In genomic region chr6:166736606-166737005, GRCh38 we compare ENCODE assay signal across 14 cellular contexts.
DNase-seq lines count a peak whose midpoint lies in the region; TF ChIP-seq lines count a peak whose summit lies in the region.
"Had no signal": no experiment of that assay in that cellular context is flagged by ENCODE, and none has a peak within 500 bp of the region (broad histone marks: within the 10 kb centered on the region; RNA-seq: fewer than 3 reads in every experiment).

No MANE protein-coding gene starts in this region.

- H3K36me3 ChIP-seq in endodermal cell (ENCODE audit: control insufficient read depth, insufficient read depth, low read length) (no peaks in the 10 kb centered on the region), mesodermal cell (ENCODE audit: control insufficient read depth, insufficient read depth, low read length) (no peaks in the 10 kb centered on the region), tibial nerve (no peaks in the 10 kb centered on the region)
- H3K36me3 ChIP-seq: cardiac muscle cell, sigmoid colon had no signal

- no peaks in the 10 kb centered on the region for H3K36me3 Mint-ChIP-seq in endodermal cell (ENCODE audit: low read depth)
- H3K36me3 Mint-ChIP-seq: mesothelial cell of epicardium, type B pancreatic cell had no signal

- no peak overlapping the region for H3K9ac ChIP-seq in endodermal cell (ENCODE audit: extremely low read depth, low read length, poor library complexity, severe bottlenecking)

- H3K4me1 ChIP-seq in endodermal cell (ENCODE audit: control insufficient read depth, insufficient read depth, low read length) (no peaks in the 10 kb centered on the region), mesodermal cell (ENCODE audit: control insufficient read depth, insufficient read depth, low read length, poor library complexity, severe bottlenecking) (peaks cover 12% of the 10 kb centered on the region), tibial nerve (no peaks in the 10 kb centered on the region)

- H3K27me3 ChIP-seq in endodermal cell (ENCODE audit: control insufficient read depth, insufficient read depth, low read length, poor library complexity, severe bottlenecking) (no peaks in the 10 kb centered on the region), tibial nerve (no peaks in the 10 kb centered on the region)
- H3K27me3 ChIP-seq: cardiac muscle cell, sigmoid colon had no signal

- no peak for TF ChIP-seq EP300 in tibial nerve (IDR thresholded peaks at IDR 0.05)

- no peak for TF ChIP-seq POLR2A in tibial nerve (IDR thresholded peaks at IDR 0.05)

- H3K4me1 Mint-ChIP-seq in endodermal cell: peaks cover 8% of the 10 kb centered on the region

- 50 to 75% methylated on average over 1 to 6 of the region's 6 CpGs for WGBS in endodermal cell (ENCODE audit: insufficient coverage in 1 of 2, insufficient read length in 1 of 2), 2 experiments
- 60% methylated on average over 1 to 3 of the region's 6 CpGs for WGBS in mesodermal cell (ENCODE audit: insufficient coverage in 2 of 2), 2 experiments
- 49 to 51% methylated on average over 6 of the region's 6 CpGs for whole genome bisulfite sequencing in tibial nerve, 2 donors

- H3K9me3 ChIP-seq in endodermal cell (ENCODE audit: control insufficient read depth, low read length) (no peaks in the 10 kb centered on the region), mesodermal cell (ENCODE audit: control insufficient read depth, low read length) (no peaks in the 10 kb centered on the region), tibial nerve (no peaks in the 10 kb centered on the region)
- H3K9me3 ChIP-seq: sigmoid colon had no signal

- H3K9me3 Mint-ChIP-seq in endodermal cell: peaks cover 10% of the 10 kb centered on the region
- H3K9me3 Mint-ChIP-seq: mesothelial cell of epicardium, type B pancreatic cell had no signal

- H3K27me3 Mint-ChIP-seq in endodermal cell (ENCODE audit: insufficient read depth): no peaks in the 10 kb centered on the region

- H3K27ac ChIP-seq in endodermal cell (ENCODE audit: low read depth, low read length) (no peak overlapping the region), mesodermal cell (ENCODE audit: low read depth, low read length, severe bottlenecking) (peak overlapping the region; percentile 42), tibial nerve (no peak overlapping the region)
- H3K27ac ChIP-seq: cardiac muscle cell, HL-60, sigmoid colon had no signal

- no peak overlapping the region for H3K27ac Mint-ChIP-seq in endodermal cell
- H3K27ac Mint-ChIP-seq: mesothelial cell of epicardium, type B pancreatic cell had no signal

- TF ChIP-seq CTCF in endodermal cell (conservative IDR thresholded peaks at IDR 0.05) (no peak), tibial nerve (IDR thresholded peaks at IDR 0.05) (no peak)

- H3K4me3 Mint-ChIP-seq in endodermal cell: no peak overlapping the region
- H3K4me3 Mint-ChIP-seq: mesothelial cell of epicardium, type B pancreatic cell had no signal

- H3K4me3 ChIP-seq in endodermal cell (ENCODE audit: low read length): no peak overlapping the region
- no peak overlapping the region for H3K4me3 ChIP-seq in mesodermal cell (ENCODE audit: extremely low read depth, insufficient read depth, low read length, poor library complexity, severe bottlenecking)
- no peak overlapping the region for H3K4me3 ChIP-seq in tibial nerve
- H3K4me3 ChIP-seq: cardiac muscle cell, GM12878, sigmoid colon had no signal

- DNase-seq in Daoy (ENCODE audit: low read depth): peak; percentile 84
- DNase-seq in NCI-H460 (ENCODE audit: extremely low read depth, low read depth): peak; percentile 23
- DNase-seq in endodermal cell: peak; percentile 44
- DNase-seq in stimulated activated CD4-positive, alpha-beta T cell treated with anti-CD3 and anti-CD28 coated beads, Interleukin-12 subunit alpha, Interleukin-12 subunit beta, amount 100 ng/mL, for 4 hours: no peak
- no peak for DNase-seq in NCI-H82 (lab: John Stamatoyannopoulos, UW)
- no peak for DNase-seq in tibial nerve (ENCODE audit: low spot score in 2 of 2)
- no peak for DNase-seq in nucleus accumbens (lab: John Stamatoyannopoulos, UW)
- DNase-seq: sigmoid colon had no signal

Comparison
In these comparisons a context has a peak if more than half of its experiments do, and no peak if none do; other contexts are left out.
1. DNase-seq: peak in Daoy (single experiment), NCI-H460 (single experiment) and endodermal cell (single experiment); none in stimulated activated CD4-positive, alpha-beta T cell treated with anti-CD3 and anti-CD28 coated beads, Interleukin-12 subunit alpha, Interleukin-12 subunit beta, amount 100 ng/mL, for 4 hours (single experiment), NCI-H82 (single experiment), tibial nerve (0 of 2) and nucleus accumbens (0 of 56).